In genomic region chr9:84340535-84340934, GRCh38 we compare ENCODE assay signal across 14 cellular contexts. TPM values are rescaled to one million over a fixed set of nuclear protein-coding genes. Genes with fewer than 3 reads are reported as not detected.
DNase-seq lines count a peak whose midpoint lies in the region; ATAC-seq, FAIRE-seq and TF ChIP-seq lines count a peak whose summit lies in the region.
"Had no signal": no experiment of that assay in that cellular context is flagged by ENCODE, and none has a peak within 500 bp of the region (broad histone marks: within the 10 kb centered on the region; RNA-seq: fewer than 3 reads in every experiment).

Gene SLC28A3 (minus strand): TSS chr9:84340758. CDS start chr9:84340633, 125 bp downstream.

- no peak within 1 kb of the TSS for H3K4ac ChIP-seq in H9 (ENCODE audit: low read depth, low read length)

- POLR2A ChIA-PET in activated CD4-positive, alpha-beta memory T cell treated with anti-CD3 and anti-CD28 coated beads for 36 hours (lab: Charles Lee), result no interaction called here

- H3K36me3 ChIP-seq in WERI-Rb-1, result no peaks in the 10 kb centered on the region

- FAIRE-seq in frontal cortex (lab: Jason Lieb, UNC), result no peak
- FAIRE-seq: colon, D721Med had no signal

- no peak within 1 kb of the TSS for H2BK15ac ChIP-seq in H9 (ENCODE audit: low read depth, low read length)

- intact Hi-C loops in activated CD4-positive, alpha-beta memory T cell treated with anti-CD3 and anti-CD28 coated beads for 36 hours (cut with micrococcal nuclease), result no loop called here

- H3K4me1 ChIP-seq in H9 (ENCODE audit: insufficient read depth, low read length) (no peaks in the 10 kb centered on the region; the same call in 1 of the 2 replicates), foreskin keratinocyte (peaks cover 6% of the 10 kb centered on the region)

- no peaks in the 10 kb centered on the region for H3K79me1 ChIP-seq in H9 (ENCODE audit: insufficient read depth, low read depth, low read length, poor library complexity, severe bottlenecking)

- no peak within 1 kb of the TSS for H2BK120ac ChIP-seq in H9 (ENCODE audit: low read depth, low read length, poor library complexity, severe bottlenecking)

- no peak within 1 kb of the TSS for H3K23ac ChIP-seq in H9 (ENCODE audit: insufficient read length, low read depth, low read length)

- no peak within 1 kb of the TSS for H2BK20ac ChIP-seq in H9 (ENCODE audit: low read depth, low read length, poor library complexity, severe bottlenecking)

- H3K36me3 Mint-ChIP-seq in H9 (ENCODE audit: insufficient read depth in 1 of 3, low read depth in 3 of 3), result no peaks in the 10 kb centered on the region
- H3K36me3 Mint-ChIP-seq in nephron progenitor cell (ENCODE audit: low read depth), result no peaks in the 10 kb centered on the region
- H3K36me3 Mint-ChIP-seq in activated CD4-positive, alpha-beta memory T cell treated with anti-CD3 and anti-CD28 coated beads for 36 hours, result no peaks in the 10 kb centered on the region

- no peak within 1 kb of the TSS for H3K27ac ChIP-seq in H9 (ENCODE audit: insufficient read length, low read depth, low read length)
- H3K27ac ChIP-seq in WERI-Rb-1, result peak within 1 kb of the TSS; percentile 10; the same call in 1 of the 2 replicates
- peak within 1 kb of the TSS; percentile 72 for H3K27ac ChIP-seq in foreskin keratinocyte

- H3K4me3 Mint-ChIP-seq in H9 (no peak within 1 kb of the TSS; a peak in 1 of 5 replicates), nephron progenitor cell (no peak within 1 kb of the TSS)
- no peak within 1 kb of the TSS for H3K4me3 Mint-ChIP-seq in activated CD4-positive, alpha-beta memory T cell treated with anti-CD3 and anti-CD28 coated beads for 36 hours
- H3K4me3 Mint-ChIP-seq: nephron had no signal

- DNase-seq in H9, result no peak
- peak; percentile 16 for DNase-seq in WERI-Rb-1
- DNase-seq in foreskin keratinocyte, result peak in 1 of 2 donors; percentile 56
- DNase-seq in nephron progenitor cell, result no peak
- no peak for DNase-seq in frontal cortex (ENCODE audit: low spot score in 2 of 2)
- DNase-seq in NCI-H510A treated with DMSO at 0.1 percent for 48 hours (lab: John Stamatoyannopoulos, UW), result no peak
- no peak for DNase-seq in activated CD4-positive, alpha-beta memory T cell treated with anti-CD3 and anti-CD28 coated beads for 36 hours
- DNase-seq: activated CD4-positive, alpha-beta T cell treated with anti-CD3 and anti-CD28 coated beads, Interleukin-2, amount 50 U/mL, for 48 hours; NCI-H2029 treated with DMSO at 0.1 percent for 48 hours; stimulated activated CD4-positive, alpha-beta T cell treated with anti-CD3 and anti-CD28 coated beads, Interleukin-4, amount 100 ng/mL, for 1 hour had no signal

- no peaks in the 10 kb centered on the region for H3K27me3 ChIP-seq in H9 (ENCODE audit: insufficient read depth, low read length)
- no peaks in the 10 kb centered on the region for H3K27me3 ChIP-seq in WERI-Rb-1 (ENCODE audit: insufficient read depth, low read depth, severe bottlenecking)
- no peaks in the 10 kb centered on the region for H3K27me3 ChIP-seq in foreskin keratinocyte

- ATAC-seq in foreskin keratinocyte, result peak; percentile 62
- no peak for ATAC-seq in HG03571 (IDR thresholded peaks at IDR 0.05; ENCODE audit: unreplicated experiment)

- no peak within 1 kb of the TSS for H4K5ac ChIP-seq in H9 (ENCODE audit: insufficient read length, low read depth, low read length)

- no peaks in the 10 kb centered on the region for H3K23me2 ChIP-seq in H9 (ENCODE audit: insufficient read length, low read depth, low read length, poor library complexity, severe bottlenecking)

- H3K9ac ChIP-seq in H9 (ENCODE audit: extremely low read depth, insufficient read length, low read length), result no peak within 1 kb of the TSS

- no peaks in the 10 kb centered on the region for H4K20me1 ChIP-seq in H9 (ENCODE audit: control insufficient read depth, insufficient read depth, insufficient read length)

- H2BK12ac ChIP-seq in H9 (ENCODE audit: insufficient read length, low read depth, low read length), result no peak within 1 kb of the TSS

- H3K9me3 Mint-ChIP-seq in H9 (no peaks in the 10 kb centered on the region), nephron progenitor cell (no peaks in the 10 kb centered on the region)
- no peaks in the 10 kb centered on the region for H3K9me3 Mint-ChIP-seq in activated CD4-positive, alpha-beta memory T cell treated with anti-CD3 and anti-CD28 coated beads for 36 hours
- H3K9me3 Mint-ChIP-seq: nephron had no signal

- no peak within 1 kb of the TSS for H3K56ac ChIP-seq in H9 (ENCODE audit: insufficient read length, low read depth, low read length)

- H4K8ac ChIP-seq in H9 (replicated peaks; ENCODE audit: insufficient read length, low read depth, low read length), result no peak within 1 kb of the TSS

- H3K27ac Mint-ChIP-seq in H9, result peak within 1 kb of the TSS in 2 of 3 experiments; percentile 44 to 58; a peak in 3 of 7 replicates
- H3K27ac Mint-ChIP-seq in nephron progenitor cell, result peak within 1 kb of the TSS; percentile 29
- H3K27ac Mint-ChIP-seq in activated CD4-positive, alpha-beta memory T cell treated with anti-CD3 and anti-CD28 coated beads for 36 hours, result no peak within 1 kb of the TSS

- peak within 1 kb of the TSS; percentile 52 for H3K14ac ChIP-seq in H9 (ENCODE audit: insufficient read depth, low read length)

- no peaks in the 10 kb centered on the region for H3K27me3 Mint-ChIP-seq in H9 (ENCODE audit: low read depth)
- H3K27me3 Mint-ChIP-seq in nephron progenitor cell (ENCODE audit: low read depth, poor library complexity), result peaks cover 11% of the 10 kb centered on the region
- peaks cover 1% of the 10 kb centered on the region for H3K27me3 Mint-ChIP-seq in activated CD4-positive, alpha-beta memory T cell treated with anti-CD3 and anti-CD28 coated beads for 36 hours

- CTCF ChIA-PET in activated CD4-positive, alpha-beta memory T cell treated with anti-CD3 and anti-CD28 coated beads for 36 hours (lab: Charles Lee), result no interaction called here

- H3K9me3 ChIP-seq in H9 (ENCODE audit: control insufficient read depth, low read depth, low read length) (no peaks in the 10 kb centered on the region), WERI-Rb-1 (ENCODE audit: severe bottlenecking) (no peaks in the 10 kb centered on the region)

- no peak within 1 kb of the TSS for H2BK5ac ChIP-seq in H9 (ENCODE audit: insufficient read length, low read length)

- peak within 1 kb of the TSS; percentile 30 for H2AK5ac ChIP-seq in H9 (ENCODE audit: insufficient read length, low read length)

- H3K4me3 ChIP-seq in WERI-Rb-1 (ENCODE audit: low read depth, low read length), result no peak within 1 kb of the TSS; the same call in 1 of the 2 replicates

- H2AFZ ChIP-seq in H9 (ENCODE audit: low read length), result no peak within 1 kb of the TSS

- WGBS in H9 (ENCODE audit: extremely low coverage, insufficient read length, low lambda C conversion rate), result no CpG with 5 or more reads among the region's 5 CpGs

- peak within 1 kb of the TSS; percentile 34 for H3K18ac ChIP-seq in H9 (ENCODE audit: insufficient read length, low read depth, low read length)

- H3T11ph ChIP-seq in H9 (ENCODE audit: low read length), result no peak within 1 kb of the TSS

- no peak within 1 kb of the TSS for H4K91ac ChIP-seq in H9 (ENCODE audit: insufficient read length, low read depth, low read length)

- no peak within 1 kb of the TSS for H3K4me2 ChIP-seq in H9 (ENCODE audit: insufficient read depth, insufficient read length, low read length)

- TF ChIP-seq CTCF in H9 (conservative IDR thresholded peaks at IDR 0.05), result no peak
- TF ChIP-seq CTCF in WERI-Rb-1 (IDR thresholded peaks at IDR 0.05; ENCODE audit: low read depth, low read length), result no peak
- TF ChIP-seq CTCF in foreskin keratinocyte (conservative IDR thresholded peaks at IDR 0.05), result no peak
- no peak for TF ChIP-seq CTCF in nephron progenitor cell (IDR thresholded peaks at IDR 0.05)

- H3K79me2 ChIP-seq in H9 (ENCODE audit: insufficient read depth, low read length), result no peaks in the 10 kb centered on the region

- H3K4me1 Mint-ChIP-seq in H9 (peaks cover 13 to 15% of the 10 kb centered on the region in 2 experiments), nephron progenitor cell (peaks cover 13% of the 10 kb centered on the region)
- no peaks in the 10 kb centered on the region for H3K4me1 Mint-ChIP-seq in activated CD4-positive, alpha-beta memory T cell treated with anti-CD3 and anti-CD28 coated beads for 36 hours (ENCODE audit: low read depth)

RNA-seq across cellular contexts. Expression of gene SLC28A3, which starts in this region (rescaled TPM):
- not detected in 2 replicates for total RNA-seq in H9 (2021)
- total RNA-seq in foreskin keratinocyte, result 0.17 and 0.18 TPM in 2 replicates
- polyA plus RNA-seq in foreskin keratinocyte, result 0.10 and 0.11 TPM in 2 replicates
- total RNA-seq in frontal cortex, result not detected
- under 1 TPM; 0.90 to 0.99 TPM for total RNA-seq in activated CD4-positive, alpha-beta memory T cell treated with anti-CD3 and anti-CD28 coated beads for 36 hours

Comparison
In these comparisons a context has a peak if more than half of its experiments do, and no peak if none do; other contexts are left out.
1. Peak in ATAC-seq and H3K27ac ChIP-seq in foreskin keratinocyte; RNA of the gene not detected or under 1 TPM.